25 cellular contexts compared by ENCODE assay signal in genomic region chr16:57390635-57391307, GRCh38. TPM values are rescaled to one million over a fixed set of nuclear protein-coding genes. Genes with fewer than 3 reads are reported as not detected.
A peak's percentile ranks its signal among the peaks of the same experiment; 100 is the strongest.
DNase-seq lines count a peak whose midpoint lies in the region; ATAC-seq and TF ChIP-seq lines count a peak whose summit lies in the region.
"Had no signal": no experiment of that assay in that cellular context is flagged by ENCODE, and none has a peak within 500 bp of the region (broad histone marks: within the 10 kb centered on the region; RNA-seq: fewer than 3 reads in every experiment).

No MANE protein-coding gene starts in this region.

- H3K27ac Mint-ChIP-seq in nephron progenitor cell (peak overlapping the region; percentile 64), type B pancreatic cell (no peak overlapping the region)
- H3K27ac Mint-ChIP-seq: CD4-positive, CD25-positive, alpha-beta regulatory T cell; H9; HFFc6 had no signal

- H3K4me3 ChIP-seq in heart left ventricle: no peak overlapping the region
- no peak overlapping the region for H3K4me3 ChIP-seq in DND-41 (ENCODE audit: low read depth in 1 of 2, low read length in 2 of 2)
- no peak overlapping the region for H3K4me3 ChIP-seq in fibroblast of pulmonary artery (replicated peaks; ENCODE audit: low read depth, low read length)
- no peak overlapping the region for H3K4me3 ChIP-seq in gastroesophageal sphincter
- H3K4me3 ChIP-seq: GM23248, K562 had no signal

- H3K36me3 ChIP-seq in heart left ventricle (no peaks in the 10 kb centered on the region), DND-41 (ENCODE audit: insufficient read depth, low read length) (no peaks in the 10 kb centered on the region), gastroesophageal sphincter (no peaks in the 10 kb centered on the region)

- H3K36me3 Mint-ChIP-seq in nephron progenitor cell (ENCODE audit: low read depth): no peaks in the 10 kb centered on the region
- H3K36me3 Mint-ChIP-seq in type B pancreatic cell: no peaks in the 10 kb centered on the region
- H3K36me3 Mint-ChIP-seq: CD4-positive, CD25-positive, alpha-beta regulatory T cell had no signal

- H3K4me3 Mint-ChIP-seq in nephron progenitor cell: no peak overlapping the region
- no peak overlapping the region for H3K4me3 Mint-ChIP-seq in type B pancreatic cell
- H3K4me3 Mint-ChIP-seq: CD4-positive, CD25-positive, alpha-beta regulatory T cell; H9; HFFc6 had no signal

- no peaks in the 10 kb centered on the region for H3K27me3 ChIP-seq in heart left ventricle
- H3K27me3 ChIP-seq in DND-41 (ENCODE audit: insufficient read depth, low read length, poor library complexity): peaks cover 3% of the 10 kb centered on the region
- H3K27me3 ChIP-seq in gastroesophageal sphincter: no peaks in the 10 kb centered on the region

- DNase-seq in heart left ventricle (no peak), cardiac septum (ENCODE audit: low spot score) (no peak), DND-41 (no peak), fibroblast of pulmonary artery (ENCODE audit: low read depth) (peak; percentile 37), nephron progenitor cell (no peak), NCI-H2081 treated with DMSO at 0.1 percent for 48 hours (lab: John Stamatoyannopoulos, UW) (no peak), type B pancreatic cell (ENCODE audit: extremely low spot score, unreplicated experiment) (no peak)
- DNase-seq: CD4-positive, CD25-positive, alpha-beta regulatory T cell; COR-L47; DMS 273 treated with DMSO at 0.1 percent for 48 hours; GM23248; H9; HFFc6; MM.1S; NCI-H1048; NCI-H1417 treated with DMSO at 0.1 percent for 48 hours; NCI-H187 treated with DMSO at 0.1 percent for 48 hours; NCI-H226; NCI-H510A treated with DMSO at 0.1 percent for 48 hours; NCI-H748 treated with DMSO at 0.1 percent for 48 hours; OCI-M1 had no signal

- H3K9me3 ChIP-seq in heart left ventricle: no peaks in the 10 kb centered on the region
- H3K9me3 ChIP-seq in DND-41 (ENCODE audit: insufficient read depth, low read length, severe bottlenecking): no peaks in the 10 kb centered on the region
- no peaks in the 10 kb centered on the region for H3K9me3 ChIP-seq in gastroesophageal sphincter

- H3K27me3 Mint-ChIP-seq in nephron progenitor cell (ENCODE audit: low read depth, poor library complexity) (peaks cover 30% of the 10 kb centered on the region), type B pancreatic cell (peaks cover 3% of the 10 kb centered on the region)

- no peak overlapping the region for H3K9ac ChIP-seq in DND-41 (ENCODE audit: low read depth, low read length)
- H3K9ac ChIP-seq: GM23248 had no signal

- no peak for TF ChIP-seq EP300 in gastroesophageal sphincter (IDR thresholded peaks at IDR 0.05)

- H3K4me1 ChIP-seq in heart left ventricle: peaks cover 0 to 53% (median 26%) of the 10 kb centered on the region in 12 donors
- H3K4me1 ChIP-seq in DND-41 (ENCODE audit: insufficient read depth, low read length): no peaks in the 10 kb centered on the region
- peaks cover 0 to 25% (median 6%) of the 10 kb centered on the region in 3 donors for H3K4me1 ChIP-seq in gastroesophageal sphincter

- TF ChIP-seq POLR2A in heart left ventricle (IDR thresholded peaks at IDR 0.05) (no peak), gastroesophageal sphincter (IDR thresholded peaks at IDR 0.05) (no peak)

- peak in 2 of 4 donors; percentile 47 to 62 for ATAC-seq in heart left ventricle
- no peak for ATAC-seq in DND-41 (ENCODE audit: insufficient read depth, low read depth)
- ATAC-seq in gastroesophageal sphincter: no peak
- ATAC-seq: K562 had no signal

- H3K9me3 Mint-ChIP-seq in nephron progenitor cell: no peaks in the 10 kb centered on the region
- H3K9me3 Mint-ChIP-seq in type B pancreatic cell: no peaks in the 10 kb centered on the region
- H3K9me3 Mint-ChIP-seq: CD4-positive, CD25-positive, alpha-beta regulatory T cell had no signal

- peak overlapping the region in 8 of 12 donors; percentile 19 to 55 (median 37) for H3K27ac ChIP-seq in heart left ventricle
- no peak overlapping the region for H3K27ac ChIP-seq in DND-41 (ENCODE audit: low read length)
- H3K27ac ChIP-seq in gastroesophageal sphincter: no peak overlapping the region
- H3K27ac ChIP-seq: GM23248 had no signal

- 61 to 70% (median 68%) methylated on average over 5 of the region's 5 CpGs for WGBS in heart left ventricle, 4 donors
- 98% methylated on average over 3 of the region's 5 CpGs; no CpG with 5 or more reads in 1 of the 2 donors for WGBS in gastroesophageal sphincter (ENCODE audit: low coverage in 1 of 2), 2 donors

- peaks cover 6% of the 10 kb centered on the region for H3K4me1 Mint-ChIP-seq in nephron progenitor cell
- H3K4me1 Mint-ChIP-seq in type B pancreatic cell (ENCODE audit: unreplicated experiment): peaks cover 11% of the 10 kb centered on the region
- H3K4me1 Mint-ChIP-seq: CD4-positive, CD25-positive, alpha-beta regulatory T cell had no signal

- H2AFZ ChIP-seq in DND-41 (ENCODE audit: low read depth, low read length): 0 out of 2 replicates have a peak overlapping the region, but pooled peaks have one; percentile 9
- H2AFZ ChIP-seq: GM23248 had no signal

- no peaks in the 10 kb centered on the region for H4K20me1 ChIP-seq in DND-41 (ENCODE audit: insufficient read depth, low read length)

- no peak overlapping the region for H3K4me2 ChIP-seq in DND-41 (ENCODE audit: insufficient read depth, low read length)

- intact Hi-C loops in heart left ventricle (cut with DNase I): no loop called here
- intact Hi-C loops in cardiac septum (cut with DNase I): no loop called here

- no peak for TF ChIP-seq CTCF in heart left ventricle (IDR thresholded peaks at IDR 0.05)
- TF ChIP-seq CTCF in DND-41 (IDR thresholded peaks at IDR 0.05; ENCODE audit: borderline replicate concordance, extremely low read depth, low read length, poor library complexity, severe bottlenecking): no peak
- TF ChIP-seq CTCF in fibroblast of pulmonary artery (IDR thresholded peaks at IDR 0.05; ENCODE audit: low read length, missing control alignments): no peak
- TF ChIP-seq CTCF in nephron progenitor cell (IDR thresholded peaks at IDR 0.05): no peak
- no peak for TF ChIP-seq CTCF in gastroesophageal sphincter (IDR thresholded peaks at IDR 0.05)
- TF ChIP-seq CTCF in type B pancreatic cell (conservative IDR thresholded peaks at IDR 0.05): no peak

- no peaks in the 10 kb centered on the region for H3K79me2 ChIP-seq in DND-41 (ENCODE audit: insufficient read depth, low read length)

RNA-seq across cellular contexts. Expression of gene CCL17, which starts 13.8 kb away (rescaled TPM):
- total RNA-seq in heart left ventricle: 1 to 10 TPM in 2 of 9 donors, not detected in 7; 1.0 to 4.0 TPM
- polyA plus RNA-seq in heart left ventricle: under 1 TPM in 1 of 2 donors, not detected in 1; 0.26 TPM
- total RNA-seq in cardiac septum: not detected
- total RNA-seq in gastroesophageal sphincter: not detected
- not detected in 2 replicates for total RNA-seq in type B pancreatic cell (ENCODE audit: low replicate concordance)
- total RNA-seq: CD4-positive, CD25-positive, alpha-beta regulatory T cell; G401; GM23248; H9; HFFc6; K562; LHCN-M2 had no signal
- polyA plus RNA-seq: CD4-positive, CD25-positive, alpha-beta regulatory T cell; GM23248; K562 had no signal

RNA-seq across cellular contexts. Expression of gene CX3CL1, which starts 18.5 kb away (rescaled TPM):
- total RNA-seq in heart left ventricle (10 to 100 TPM in 8 of 9 donors, 1 to 10 TPM in 1; 8.3 to 59.5 (median 15.4) TPM), cardiac septum (8.7 TPM), gastroesophageal sphincter (10 to 100 TPM; 18.6 to 45.8 (median 30.5) TPM), type B pancreatic cell (ENCODE audit: low replicate concordance) (1.4 and 17.8 TPM in 2 replicates)
- 10 to 100 TPM; 13.7 to 15.5 TPM for polyA plus RNA-seq in heart left ventricle
- total RNA-seq: G401, GM23248, HFFc6, LHCN-M2 had no signal
- polyA plus RNA-seq: CD4-positive, CD25-positive, alpha-beta regulatory T cell; GM23248; K562 had no signal

RNA-seq across cellular contexts. Expression of gene CCL22, which starts 32.2 kb away (rescaled TPM):
- total RNA-seq in heart left ventricle (under 1 TPM in 5 of 9 donors, not detected in 4; 0.10 to 0.24 (median 0.13) TPM), cardiac septum (not detected), gastroesophageal sphincter (not detected), type B pancreatic cell (ENCODE audit: low replicate concordance) (0.17 TPM in 1 of 2 replicates, not detected in the other)
- polyA plus RNA-seq in heart left ventricle: under 1 TPM in 1 of 2 donors, not detected in 1; 0.06 TPM
- total RNA-seq: CD4-positive, CD25-positive, alpha-beta regulatory T cell; G401; GM23248; H9; HFFc6; LHCN-M2 had no signal
- polyA plus RNA-seq: CD4-positive, CD25-positive, alpha-beta regulatory T cell had no signal

RNA-seq across cellular contexts. Expression of gene CIAPIN1, which starts 56.4 kb away (rescaled TPM):
- 10 to 100 TPM; 41.0 to 73.2 (median 51.7) TPM for total RNA-seq in heart left ventricle
- polyA plus RNA-seq in heart left ventricle: 10 to 100 TPM; 22.4 to 73.2 TPM
- 60.1 TPM for total RNA-seq in cardiac septum
- 10 to 100 TPM; 19.1 to 32.4 (median 25.8) TPM for total RNA-seq in gastroesophageal sphincter
- total RNA-seq in type B pancreatic cell (ENCODE audit: low replicate concordance): 68.2 and 73.7 TPM in 2 replicates

RNA-seq across cellular contexts. Expression of gene COQ9, which starts 56.5 kb away (rescaled TPM):
- total RNA-seq in heart left ventricle: 100 to 1,000 TPM; 126 to 331 (median 191) TPM
- polyA plus RNA-seq in heart left ventricle: 100 to 1,000 TPM; 156 to 436 TPM
- total RNA-seq in cardiac septum: 156 TPM
- 100 to 1,000 TPM in 1 of 4 donors, 10 to 100 TPM in 3; 45.0 to 122 (median 84.9) TPM for total RNA-seq in gastroesophageal sphincter
- 73.1 and 96.0 TPM in 2 replicates for total RNA-seq in type B pancreatic cell (ENCODE audit: low replicate concordance)

Comparison
In these comparisons a context has a peak if more than half of its experiments do, and no peak if none do; other contexts are left out.
1. H3K27ac ChIP-seq: peak in heart left ventricle (8 of 12); none in DND-41 (single experiment) and gastroesophageal sphincter (0 of 4).